ENCODE assay signal across 8 cellular contexts in genomic region chr11:17077240-17077519, GRCh38. TPM values are rescaled to one million over a fixed set of nuclear protein-coding genes. Genes with fewer than 3 reads are reported as not detected.
DNase-seq lines count a peak whose midpoint lies in the region; ATAC-seq and TF ChIP-seq lines count a peak whose summit lies in the region.

No MANE protein-coding gene starts in this region.

- peak overlapping the region; percentile 100 for H3K4me3 Mint-ChIP-seq in activated CD4-positive, alpha-beta T cell treated with anti-CD3 and anti-CD28 coated beads for 36 hours
- H3K4me3 Mint-ChIP-seq in activated CD8-positive, alpha-beta T cell treated with anti-CD3 and anti-CD28 coated beads for 36 hours, result peak overlapping the region; percentile 97

- H3K4me1 Mint-ChIP-seq in activated CD4-positive, alpha-beta T cell treated with anti-CD3 and anti-CD28 coated beads for 36 hours, result peaks cover 30% of the 10 kb centered on the region
- peaks cover 33% of the 10 kb centered on the region for H3K4me1 Mint-ChIP-seq in activated CD8-positive, alpha-beta T cell treated with anti-CD3 and anti-CD28 coated beads for 36 hours (ENCODE audit: low read depth)

- peaks cover 56% of the 10 kb centered on the region for H3K36me3 Mint-ChIP-seq in activated CD4-positive, alpha-beta T cell treated with anti-CD3 and anti-CD28 coated beads for 36 hours (ENCODE audit: low read depth)
- H3K36me3 Mint-ChIP-seq in activated CD8-positive, alpha-beta T cell treated with anti-CD3 and anti-CD28 coated beads for 36 hours (ENCODE audit: low read depth), result peaks cover 56% of the 10 kb centered on the region

- no peaks in the 10 kb centered on the region for H3K27me3 Mint-ChIP-seq in activated CD4-positive, alpha-beta T cell treated with anti-CD3 and anti-CD28 coated beads for 36 hours
- H3K27me3 Mint-ChIP-seq in activated CD8-positive, alpha-beta T cell treated with anti-CD3 and anti-CD28 coated beads for 36 hours, result no peaks in the 10 kb centered on the region

- no peak for DNase-seq in activated CD4-positive, alpha-beta T cell treated with anti-CD3 and anti-CD28 coated beads for 36 hours
- DNase-seq in activated CD4-positive, alpha-beta T cell treated with anti-CD3 and anti-CD28 coated beads for 1 hour, result no peak
- DNase-seq in activated CD8-positive, alpha-beta T cell treated with anti-CD3 and anti-CD28 coated beads for 36 hours, result no peak
- DNase-seq in heart right ventricle (no peak), skeletal muscle cell (ENCODE audit: low read depth) (no peak), NCI-H1930 (lab: John Stamatoyannopoulos, UW) (no peak)
- no peak for DNase-seq in stimulated activated CD4-positive, alpha-beta T cell treated with anti-CD3 and anti-CD28 coated beads, Interleukin-4, amount 100 ng/mL, for 4 hours

- no peaks in the 10 kb centered on the region for H3K9me3 ChIP-seq in heart right ventricle

- peak; percentile 24 for ATAC-seq in activated CD4-positive, alpha-beta T cell treated with anti-CD3 and anti-CD28 coated beads for 36 hours
- peak; percentile 32 for ATAC-seq in HG03025 (IDR thresholded peaks at IDR 0.05; ENCODE audit: low FRiP score, unreplicated experiment)
- peak; percentile 8 for ATAC-seq in activated CD8-positive, alpha-beta T cell treated with anti-CD3 and anti-CD28 coated beads for 36 hours
- ATAC-seq in heart right ventricle, result peak; percentile 18 to 69 (median 32)

- H3K4me3 ChIP-seq in heart right ventricle (peak overlapping the region; percentile 73 to 97 (median 88)), skeletal muscle cell (ENCODE audit: low read depth, low read length) (peak overlapping the region; percentile 99)

- H3K4me1 ChIP-seq in heart right ventricle, result peaks cover 12 to 39% (median 30%) of the 10 kb centered on the region in 9 donors

- POLR2A ChIA-PET in activated CD4-positive, alpha-beta T cell treated with anti-CD3 and anti-CD28 coated beads for 36 hours (lab: Charles Lee), result interaction anchor here (0.6 to 2.8 kb wide), 10 partner anchors 91 to 1318 kb away, joined by 3 to 21 read pairs (median 6); partner anchors contain the start of genes C11orf58, LDHA, NUCB2 and PIK3C2A
- POLR2A ChIA-PET in activated CD8-positive, alpha-beta T cell treated with anti-CD3 and anti-CD28 coated beads for 36 hours (lab: Charles Lee), result interaction anchor here (0.8 to 2.0 kb wide), 11 partner anchors 9 to 277 kb away, joined by 3 to 7 read pairs (median 4); no protein-coding TSS in a partner anchor

- peaks cover 0 to 44% (median 18%) of the 10 kb centered on the region in 9 donors for H3K36me3 ChIP-seq in heart right ventricle

- intact Hi-C loops in activated CD4-positive, alpha-beta T cell treated with anti-CD3 and anti-CD28 coated beads for 36 hours (cut with DNase I, micrococcal nuclease), result loop anchor here (1.0 to 10.0 kb wide), 13 partner anchors 62 to 1555 kb away; partner anchors contain the start of genes C11orf58 (in 2 of the 2), GTF2H1 (in 1 of the 2), HPS5 (in 1 of the 2) and NUCB2 (in 1 of the 2)
- intact Hi-C loops in activated CD8-positive, alpha-beta T cell treated with anti-CD3 and anti-CD28 coated beads for 36 hours (cut with micrococcal nuclease), result no loop called here
- intact Hi-C loops in heart right ventricle (cut with DNase I), result loop anchor here in 4 of 10 donors (2.0 to 5.0 kb wide), 2 partner anchors 130 to 200 kb away; partner anchors contain the start of genes PIK3C2A (in 4 of the 4) and NUCB2 (in 1 of the 4)

- H3K27ac ChIP-seq in heart right ventricle, result peak overlapping the region; percentile 83 to 97 (median 94)

- H3K27ac Mint-ChIP-seq in activated CD4-positive, alpha-beta T cell treated with anti-CD3 and anti-CD28 coated beads for 36 hours, result peak overlapping the region; percentile 98
- H3K27ac Mint-ChIP-seq in activated CD8-positive, alpha-beta T cell treated with anti-CD3 and anti-CD28 coated beads for 36 hours, result peak overlapping the region; percentile 98

- CTCF ChIA-PET in activated CD4-positive, alpha-beta T cell treated with anti-CD3 and anti-CD28 coated beads for 36 hours (lab: Charles Lee), result interaction anchor here (0.6 to 2.6 kb wide), 5 partner anchors 140 to 291 kb away, joined by 3 to 12 read pairs (median 3); no protein-coding TSS in a partner anchor
- CTCF ChIA-PET in activated CD8-positive, alpha-beta T cell treated with anti-CD3 and anti-CD28 coated beads for 36 hours (lab: Charles Lee), result interaction anchor here (1.0 to 2.0 kb wide), 4 partner anchors 129 to 174 kb away, joined by 3 to 5 read pairs (median 3); partner anchors contain the start of gene PIK3C2A

- H3K9me3 Mint-ChIP-seq in activated CD4-positive, alpha-beta T cell treated with anti-CD3 and anti-CD28 coated beads for 36 hours (ENCODE audit: low read depth), result no peaks in the 10 kb centered on the region
- H3K9me3 Mint-ChIP-seq in activated CD8-positive, alpha-beta T cell treated with anti-CD3 and anti-CD28 coated beads for 36 hours, result no peaks in the 10 kb centered on the region

- WGBS in heart right ventricle, 2 donors, result 0 to 1% methylated on average over 20 of the region's 20 CpGs

- no peaks in the 10 kb centered on the region for H3K27me3 ChIP-seq in heart right ventricle

- no peak for TF ChIP-seq CTCF in activated CD8-positive, alpha-beta T cell treated with anti-CD3 and anti-CD28 coated beads for 36 hours (IDR thresholded peaks at IDR 0.05)
- TF ChIP-seq CTCF in heart right ventricle (IDR thresholded peaks at IDR 0.05), result no peak

RNA-seq across cellular contexts. Expression of gene RPS13, which starts 0.3 kb away (rescaled TPM):
- 1,000 to 10,000 TPM; 1,242 to 1,685 TPM for total RNA-seq in activated CD4-positive, alpha-beta T cell treated with anti-CD3 and anti-CD28 coated beads for 36 hours
- total RNA-seq in activated CD8-positive, alpha-beta T cell treated with anti-CD3 and anti-CD28 coated beads for 36 hours, result 1,000 to 10,000 TPM; 1,728 to 1,739 TPM
- total RNA-seq in heart right ventricle, result 100 to 1,000 TPM; 646 to 869 (median 686) TPM
- polyA plus RNA-seq in heart right ventricle, result 1,000 to 10,000 TPM; 1,212 to 1,998 TPM
